Comparison of ENCODE assay signal across 7 cellular contexts in the genomic region with DNA sequence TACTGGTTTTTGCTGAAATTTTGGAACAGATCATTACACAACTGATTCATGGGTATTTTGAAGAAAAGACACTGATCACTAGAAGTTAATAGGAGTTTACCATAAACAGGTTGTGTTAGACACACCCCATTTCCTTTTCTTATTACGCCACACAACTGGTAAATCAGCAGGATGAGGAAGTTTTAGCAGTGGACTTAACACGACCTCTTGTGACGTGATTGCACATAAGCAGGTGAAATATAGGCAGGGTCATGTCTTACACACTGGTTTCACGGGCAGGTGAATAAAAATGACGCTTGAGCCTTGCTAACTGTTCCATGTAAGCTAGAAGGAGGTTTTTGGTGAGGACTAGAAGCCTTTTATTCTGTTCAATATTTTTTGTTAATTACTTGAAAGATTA.
A peak's percentile ranks its signal among the peaks of the same experiment; 100 is the strongest.
DNase-seq lines count a peak whose midpoint lies in the region; ATAC-seq and TF ChIP-seq lines count a peak whose summit lies in the region.

No MANE protein-coding gene starts in this region.

- ATAC-seq in central memory CD8-positive, alpha-beta T cell (replicated peaks; ENCODE audit: extremely low read depth, poor library complexity, severe bottlenecking), result peak; percentile 74
- no peak for ATAC-seq in stimulated activated memory B cell treated with anti-CD40 and anti-IgM and Interleukin-4, amounts not matched to agents 10 μg/mL and 1 μg/mL and 100 μg/mL, for 72 hours
- ATAC-seq in GM18907 (IDR thresholded peaks at IDR 0.05; ENCODE audit: unreplicated experiment) (no peak), GM18511 (IDR thresholded peaks at IDR 0.05; ENCODE audit: unreplicated experiment) (no peak)

- no peaks in the 10 kb centered on the region for H3K27me3 Mint-ChIP-seq in central memory CD8-positive, alpha-beta T cell
- peaks cover 50% of the 10 kb centered on the region for H3K27me3 Mint-ChIP-seq in stimulated activated memory B cell treated with anti-CD40 and anti-IgM and Interleukin-4, amounts not matched to agents 10 μg/mL and 1 μg/mL and 100 μg/mL, for 72 hours

- peaks cover 43% of the 10 kb centered on the region for H3K4me1 Mint-ChIP-seq in central memory CD8-positive, alpha-beta T cell
- H3K4me1 Mint-ChIP-seq in stimulated activated memory B cell treated with anti-CD40 and anti-IgM and Interleukin-4, amounts not matched to agents 10 μg/mL and 1 μg/mL and 100 μg/mL, for 72 hours, result no peaks in the 10 kb centered on the region

- peak overlapping the region; percentile 15 for H3K4me3 Mint-ChIP-seq in central memory CD8-positive, alpha-beta T cell
- no peak overlapping the region for H3K4me3 Mint-ChIP-seq in stimulated activated memory B cell treated with anti-CD40 and anti-IgM and Interleukin-4, amounts not matched to agents 10 μg/mL and 1 μg/mL and 100 μg/mL, for 72 hours

- peak overlapping the region; percentile 75 for H3K27ac ChIP-seq in neutrophil

- peaks cover 5% of the 10 kb centered on the region for H3K27me3 ChIP-seq in neutrophil

- no peaks in the 10 kb centered on the region for H3K9me3 Mint-ChIP-seq in central memory CD8-positive, alpha-beta T cell
- H3K9me3 Mint-ChIP-seq in stimulated activated memory B cell treated with anti-CD40 and anti-IgM and Interleukin-4, amounts not matched to agents 10 μg/mL and 1 μg/mL and 100 μg/mL, for 72 hours, result no peaks in the 10 kb centered on the region

- DNase-seq in GM12865 (ENCODE audit: low read depth) (peak; percentile 22), NCI-H2081 treated with DMSO at 0.1 percent for 48 hours (lab: John Stamatoyannopoulos, UW) (peak; percentile 33)
- peak in 1 of 2 donors; percentile 47 for DNase-seq in central memory CD8-positive, alpha-beta T cell (ENCODE audit: low spot score in 2 of 2)

- TF ChIP-seq CTCF in GM12865 (IDR thresholded peaks at IDR 0.05; ENCODE audit: insufficient read depth, low read depth, low read length, missing control alignments) (peak; percentile 8), neutrophil (IDR thresholded peaks at IDR 0.05) (peak; percentile 61)

- H3K36me3 ChIP-seq in neutrophil, result no peaks in the 10 kb centered on the region

- peak overlapping the region; percentile 72 for H3K27ac Mint-ChIP-seq in central memory CD8-positive, alpha-beta T cell (ENCODE audit: low read depth)
- no peak overlapping the region for H3K27ac Mint-ChIP-seq in stimulated activated memory B cell treated with anti-CD40 and anti-IgM and Interleukin-4, amounts not matched to agents 10 μg/mL and 1 μg/mL and 100 μg/mL, for 72 hours

- peaks cover 19% of the 10 kb centered on the region for H3K36me3 Mint-ChIP-seq in central memory CD8-positive, alpha-beta T cell (ENCODE audit: insufficient read depth)
- H3K36me3 Mint-ChIP-seq in stimulated activated memory B cell treated with anti-CD40 and anti-IgM and Interleukin-4, amounts not matched to agents 10 μg/mL and 1 μg/mL and 100 μg/mL, for 72 hours, result no peaks in the 10 kb centered on the region

- H3K4me1 ChIP-seq in neutrophil (ENCODE audit: control insufficient read depth in 1 of 2, insufficient read depth in 1 of 2, low read depth in 1 of 2, low read length in 1 of 2), result peaks cover 40 to 43% of the 10 kb centered on the region in 2 experiments

- no peak overlapping the region for H3K4me3 ChIP-seq in GM12865 (ENCODE audit: low read depth, low read length)
- peak overlapping the region in 1 of 2 experiments; percentile 5 for H3K4me3 ChIP-seq in neutrophil (ENCODE audit: low read depth in 1 of 2, low read length in 1 of 2)

- H3K9me3 ChIP-seq in neutrophil, result no peaks in the 10 kb centered on the region
